Comparison of ENCODE assay signal across 22 cellular contexts in genomic region chr14:101457177-101457935, GRCh38.
A peak's percentile ranks its signal among the peaks of the same experiment; 100 is the strongest.
DNase-seq lines count a peak whose midpoint lies in the region; ATAC-seq and TF ChIP-seq lines count a peak whose summit lies in the region.
"Had no signal": no experiment of that assay in that cellular context is flagged by ENCODE, and none has a peak within 500 bp of the region (broad histone marks: within the 10 kb centered on the region; RNA-seq: fewer than 3 reads in every experiment).

No MANE protein-coding gene starts in this region.

- H3K27ac Mint-ChIP-seq in stimulated activated effector memory CD8-positive, alpha-beta T cell treated with anti-CD3 and anti-CD28 coated beads, Interleukin-12 subunit alpha, Interleukin-12 subunit beta, amount 100 ng/mL, for 72 hours: no peak overlapping the region
- H3K27ac Mint-ChIP-seq: activated CD8-positive, alpha-beta memory T cell treated with anti-CD3 and anti-CD28 coated beads, Interleukin-2, amount 10 ng/mL, durations not matched to agents 7 days and 5 days; activated T-helper 17 cell treated with anti-CD3 and anti-CD28 coated beads, Interleukin-2, amount 50 U/mL, for 72 hours; CD4-positive, alpha-beta memory T cell; dendritic cell treated with granulocyte-macrophage colony-stimulating factor and Interleukin-4, amounts not matched to agents 40 ng/mL and 50 ng/mL, for 4 days had no signal

- no peaks in the 10 kb centered on the region for H3K36me3 ChIP-seq in HUES48 (ENCODE audit: control insufficient read depth, insufficient read depth, low read length)
- H3K36me3 ChIP-seq in lower lobe of right lung: no peaks in the 10 kb centered on the region
- H3K36me3 ChIP-seq in spleen: no peaks in the 10 kb centered on the region
- H3K36me3 ChIP-seq: neutrophil, thoracic aorta had no signal

- TF ChIP-seq CTCF in lower lobe of right lung (IDR thresholded peaks at IDR 0.05) (no peak), spleen (IDR thresholded peaks at IDR 0.05 in 8 of 11, conservative IDR thresholded peaks at IDR 0.05 in 3 of 11) (no peak)

- no peak for TF ChIP-seq POLR2A in spleen (IDR thresholded peaks at IDR 0.05)

- WGBS in spleen, 5 donors: 8 to 12% (median 10%) methylated on average over 20 to 93 of the region's 93 CpGs

- H3K4me3 ChIP-seq in HUES48 (ENCODE audit: low read depth, low read length): peak overlapping the region; percentile 50; the same call in 1 of the 2 replicates
- H3K4me3 ChIP-seq in lower lobe of right lung: no peak overlapping the region
- H3K4me3 ChIP-seq in spleen: peak overlapping the region in 2 of 8 donors; percentile 2 to 11
- H3K4me3 ChIP-seq: GM12878, PC-9, thoracic aorta had no signal

- H3K4me1 Mint-ChIP-seq in stimulated activated effector memory CD8-positive, alpha-beta T cell treated with anti-CD3 and anti-CD28 coated beads, Interleukin-12 subunit alpha, Interleukin-12 subunit beta, amount 100 ng/mL, for 72 hours: no peaks in the 10 kb centered on the region
- H3K4me1 Mint-ChIP-seq: activated T-helper 17 cell treated with anti-CD3 and anti-CD28 coated beads, Interleukin-2, amount 50 U/mL, for 72 hours had no signal

- H3K27me3 ChIP-seq in HUES48 (ENCODE audit: control insufficient read depth, insufficient read depth, low read length): peaks cover 89% of the 10 kb centered on the region
- peaks cover 66% of the 10 kb centered on the region for H3K27me3 ChIP-seq in lower lobe of right lung (ENCODE audit: low read depth)
- peaks cover 7 to 84% (median 56%) of the 10 kb centered on the region in 7 donors for H3K27me3 ChIP-seq in spleen (replicated peaks in 1 of 7)

- H3K36me3 Mint-ChIP-seq in stimulated activated effector memory CD8-positive, alpha-beta T cell treated with anti-CD3 and anti-CD28 coated beads, Interleukin-12 subunit alpha, Interleukin-12 subunit beta, amount 100 ng/mL, for 72 hours: no peaks in the 10 kb centered on the region
- H3K36me3 Mint-ChIP-seq: CD4-positive, alpha-beta memory T cell had no signal

- no peak overlapping the region for H3K4me3 Mint-ChIP-seq in stimulated activated effector memory CD8-positive, alpha-beta T cell treated with anti-CD3 and anti-CD28 coated beads, Interleukin-12 subunit alpha, Interleukin-12 subunit beta, amount 100 ng/mL, for 72 hours
- H3K4me3 Mint-ChIP-seq: activated CD8-positive, alpha-beta memory T cell treated with anti-CD3 and anti-CD28 coated beads, Interleukin-2, amount 10 ng/mL, durations not matched to agents 7 days and 5 days; activated T-helper 17 cell treated with anti-CD3 and anti-CD28 coated beads, Interleukin-2, amount 50 U/mL, for 72 hours; dendritic cell treated with granulocyte-macrophage colony-stimulating factor and Interleukin-4, amounts not matched to agents 40 ng/mL and 50 ng/mL, for 4 days had no signal

- H3K9me3 ChIP-seq in HUES48 (ENCODE audit: control insufficient read depth, insufficient read depth, low read length) (no peaks in the 10 kb centered on the region), lower lobe of right lung (no peaks in the 10 kb centered on the region), spleen (no peaks in the 10 kb centered on the region)
- H3K9me3 ChIP-seq: neutrophil, thoracic aorta had no signal

- H3K4me1 ChIP-seq in HUES48 (ENCODE audit: control insufficient read depth, insufficient read depth, low read length): peaks cover 13% of the 10 kb centered on the region; the same call in 1 of the 2 replicates
- peaks cover 17% of the 10 kb centered on the region for H3K4me1 ChIP-seq in lower lobe of right lung
- H3K4me1 ChIP-seq in spleen: peaks cover 0 to 28% (median 19%) of the 10 kb centered on the region in 6 donors

- intact Hi-C loops in lower lobe of right lung (cut with DNase I) (no loop called here), spleen (cut with DNase I; ENCODE audit: low total_unique reads) (no loop called here)

- no peak overlapping the region for H3K9ac ChIP-seq in HUES48 (ENCODE audit: low read depth, low read length)

- H3K27ac ChIP-seq in HUES48 (ENCODE audit: low read depth, low read length) (no peak overlapping the region), lower lobe of right lung (no peak overlapping the region), spleen (no peak overlapping the region)
- H3K27ac ChIP-seq: neutrophil, PC-9, thoracic aorta had no signal

- DNase-seq in ecto neural progenitor cell (ENCODE audit: low spot score) (peak; percentile 65), lower lobe of right lung (no peak), spleen (peak; percentile 48), HK-2 (ENCODE audit: unreplicated experiment) (no peak)
- DNase-seq in stimulated activated effector memory CD8-positive, alpha-beta T cell treated with anti-CD3 and anti-CD28 coated beads, Interleukin-12 subunit alpha, Interleukin-12 subunit beta, amount 100 ng/mL, for 72 hours (ENCODE audit: low spot score in 2 of 2): no peak
- DNase-seq: activated CD4-positive, alpha-beta T cell treated with anti-CD3 and anti-CD28 coated beads for 48 hours; activated CD8-positive, alpha-beta memory T cell treated with anti-CD3 and anti-CD28 coated beads, Interleukin-2, amount 10 ng/mL, durations not matched to agents 7 days and 5 days; CD4-positive, alpha-beta memory T cell; DMS153; hypothalamus; KG1; midbrain; NCI-H774; PC-9; T-helper 1 cell had no signal

- H3K9me3 Mint-ChIP-seq in stimulated activated effector memory CD8-positive, alpha-beta T cell treated with anti-CD3 and anti-CD28 coated beads, Interleukin-12 subunit alpha, Interleukin-12 subunit beta, amount 100 ng/mL, for 72 hours: no peaks in the 10 kb centered on the region
- H3K9me3 Mint-ChIP-seq: activated T-helper 17 cell treated with anti-CD3 and anti-CD28 coated beads, Interleukin-2, amount 50 U/mL, for 72 hours; dendritic cell treated with granulocyte-macrophage colony-stimulating factor and Interleukin-4, amounts not matched to agents 40 ng/mL and 50 ng/mL, for 4 days had no signal

- ATAC-seq in lower lobe of right lung (peak; percentile 17 to 19), HG03457 (IDR thresholded peaks at IDR 0.05; ENCODE audit: unreplicated experiment) (no peak)
- no peak for ATAC-seq in stimulated activated effector memory CD8-positive, alpha-beta T cell treated with anti-CD3 and anti-CD28 coated beads, Interleukin-12 subunit alpha, Interleukin-12 subunit beta, amount 100 ng/mL, for 72 hours
- ATAC-seq: activated CD8-positive, alpha-beta memory T cell treated with anti-CD3 and anti-CD28 coated beads, Interleukin-2, amount 10 ng/mL, durations not matched to agents 7 days and 5 days; activated T-helper 17 cell treated with anti-CD3 and anti-CD28 coated beads, Interleukin-2, amount 50 U/mL, for 72 hours; GM12878 had no signal

Comparison
In these comparisons a context has a peak if more than half of its experiments do, and no peak if none do; other contexts are left out.
1. DNase-seq: peak in ecto neural progenitor cell (single experiment) and spleen (single experiment); none in lower lobe of right lung (single experiment), stimulated activated effector memory CD8-positive, alpha-beta T cell treated with anti-CD3 and anti-CD28 coated beads, Interleukin-12 subunit alpha, Interleukin-12 subunit beta, amount 100 ng/mL, for 72 hours (0 of 2) and HK-2 (single experiment).
2. ATAC-seq: peak in lower lobe of right lung (2 of 2); none in HG03457 (single experiment) and stimulated activated effector memory CD8-positive, alpha-beta T cell treated with anti-CD3 and anti-CD28 coated beads, Interleukin-12 subunit alpha, Interleukin-12 subunit beta, amount 100 ng/mL, for 72 hours (single experiment).